ENCODE assay signal across 1 cellular context in the genomic region with DNA sequence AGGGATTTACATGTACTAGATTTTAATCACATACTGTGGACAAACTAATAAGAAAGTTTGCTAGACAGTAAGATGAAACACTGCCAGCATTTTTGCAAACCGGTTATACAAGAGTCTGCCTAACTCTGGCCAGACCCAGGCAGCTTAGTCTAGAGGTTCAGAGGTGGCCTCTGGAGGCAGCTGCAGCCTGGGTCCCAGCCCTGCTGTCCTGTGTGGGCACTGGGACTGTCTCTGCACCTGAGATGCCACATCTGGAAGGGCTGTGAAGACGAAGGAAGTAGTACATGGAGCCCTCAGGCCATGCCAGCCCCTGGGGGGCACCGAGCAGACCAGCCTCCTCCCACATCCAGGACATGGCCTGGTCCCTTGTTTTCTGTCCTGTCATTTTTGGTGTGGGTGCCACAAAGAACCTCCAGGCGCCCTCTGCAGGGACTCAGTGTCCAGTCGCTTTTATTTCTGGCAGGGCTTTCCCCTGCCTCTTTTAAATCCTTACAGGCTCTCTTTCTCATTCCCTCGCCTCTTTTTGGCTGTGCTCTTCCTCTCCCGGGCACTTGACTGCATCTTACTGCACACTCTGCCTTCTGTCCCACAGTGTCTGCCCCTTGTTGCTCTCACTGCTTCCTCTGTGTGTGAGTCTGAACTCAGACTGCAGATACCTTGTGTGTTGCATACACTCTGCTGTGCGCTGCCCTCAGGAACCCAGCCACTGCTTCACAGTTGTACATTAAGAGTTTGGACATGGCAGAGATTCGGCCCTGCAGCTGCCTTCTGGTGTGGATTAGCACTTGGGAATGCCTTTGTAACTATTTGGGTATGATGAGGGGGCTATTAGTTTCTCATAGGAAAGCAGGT.
TF ChIP-seq lines count a peak whose summit lies in the region.

No MANE protein-coding gene starts in this region.

TF ChIP-seq in HepG2, 621 proteins besides CTCF, POLR2A, EP300 and RAD21 (continued from another document and continues in another):
- TF ChIP-seq, protein P1, sequence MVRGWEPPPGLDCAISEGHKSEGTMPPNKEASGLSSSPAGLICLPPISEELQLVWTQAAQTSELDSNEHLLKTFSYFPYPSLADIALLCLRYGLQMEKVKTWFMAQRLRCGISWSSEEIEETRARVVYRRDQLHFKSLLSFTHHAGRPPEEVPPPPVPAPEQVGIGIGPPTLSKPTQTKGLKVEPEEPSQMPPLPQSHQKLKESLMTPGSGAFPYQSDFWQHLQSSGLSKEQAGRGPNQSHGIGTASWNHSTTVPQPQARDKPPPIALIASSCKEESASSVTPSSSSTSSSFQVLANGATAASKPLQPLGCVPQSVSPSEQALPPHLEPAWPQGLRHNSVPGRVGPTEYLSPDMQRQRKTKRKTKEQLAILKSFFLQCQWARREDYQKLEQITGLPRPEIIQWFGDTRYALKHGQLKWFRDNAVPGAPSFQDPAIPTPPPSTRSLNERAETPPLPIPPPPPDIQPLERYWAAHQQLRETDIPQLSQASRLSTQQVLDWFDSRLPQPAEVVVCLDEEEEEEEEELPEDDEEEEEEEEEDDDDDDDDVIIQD (CRISPR knock-in tag; IDR thresholded peaks at IDR 0.05; ENCODE audit: low read depth) = no peak
- TF ChIP-seq FOXO1 (CRISPR knock-in tag; IDR thresholded peaks at IDR 0.05) (no peak), FIP1L1 (IDR thresholded peaks at IDR 0.05; ENCODE audit: borderline replicate concordance, insufficient read depth, low read depth, low read length) (no peak), REL (CRISPR knock-in tag; conservative IDR thresholded peaks at IDR 0.05) (no peak), ARID2 (CRISPR knock-in tag; IDR thresholded peaks at IDR 0.05; ENCODE audit: borderline replicate concordance) (no peak), ZNF678 (CRISPR knock-in tag; IDR thresholded peaks at IDR 0.05) (no peak), ARNT2 (CRISPR knock-in tag; IDR thresholded peaks at IDR 0.05; ENCODE audit: low read depth) (no peak), SOX5 (CRISPR knock-in tag; IDR thresholded peaks at IDR 0.05; ENCODE audit: borderline replicate concordance) (no peak), EED (CRISPR knock-in tag; IDR thresholded peaks at IDR 0.05) (peak; percentile 75), NR3C1 (CRISPR knock-in tag; IDR thresholded peaks at IDR 0.05) (no peak), NCOA1 (CRISPR knock-in tag; IDR thresholded peaks at IDR 0.05) (no peak), LCORL (IDR thresholded peaks at IDR 0.05) (no peak), LCORL (CRISPR knock-in tag; IDR thresholded peaks at IDR 0.05) (peak; percentile 81), PRPF4 (IDR thresholded peaks at IDR 0.05; ENCODE audit: low read depth, low read length, poor library complexity, severe bottlenecking) (no peak), SALL1 (CRISPR knock-in tag; IDR thresholded peaks at IDR 0.05) (peak; percentile 52; the same call in 1 of the 2 replicates), ZSCAN21 (CRISPR knock-in tag; IDR thresholded peaks at IDR 0.05; ENCODE audit: borderline replicate concordance) (no peak), THAP11 (CRISPR knock-in tag; IDR thresholded peaks at IDR 0.05) (0 out of 2 replicates have a peak, but pooled peaks have one; percentile 23), BCL6 (CRISPR knock-in tag; IDR thresholded peaks at IDR 0.05) (peak; percentile 25; the same call in 1 of the 2 replicates), NFRKB (IDR thresholded peaks at IDR 0.05) (no peak), SP1 (IDR thresholded peaks at IDR 0.05) (no peak), SP1 (CRISPR knock-in tag; IDR thresholded peaks at IDR 0.05) (no peak), FOXK1 (CRISPR knock-in tag; IDR thresholded peaks at IDR 0.05; ENCODE audit: borderline replicate concordance, low read depth) (no peak), FOSL2 (CRISPR knock-in tag; IDR thresholded peaks at IDR 0.05) (peak; percentile 33; the same call in 1 of the 2 replicates), YEATS2 (CRISPR knock-in tag; IDR thresholded peaks at IDR 0.05; ENCODE audit: borderline replicate concordance) (0 out of 2 replicates have a peak, but pooled peaks have one; percentile 37), NR2F1 (CRISPR knock-in tag; IDR thresholded peaks at IDR 0.05) (no peak), SMC3 (IDR thresholded peaks at IDR 0.05; ENCODE audit: low read length) (peak; percentile 98), SRSF9 (IDR thresholded peaks at IDR 0.05; ENCODE audit: borderline replicate concordance, insufficient read depth, low read depth, low read length, poor library complexity, severe bottlenecking) (no peak), ZNF30 (CRISPR knock-in tag; IDR thresholded peaks at IDR 0.05) (no peak), ZNF441 (CRISPR knock-in tag; IDR thresholded peaks at IDR 0.05; ENCODE audit: borderline replicate concordance) (0 out of 2 replicates have a peak, but pooled peaks have one; percentile 21)
- TF ChIP-seq, protein P2, sequence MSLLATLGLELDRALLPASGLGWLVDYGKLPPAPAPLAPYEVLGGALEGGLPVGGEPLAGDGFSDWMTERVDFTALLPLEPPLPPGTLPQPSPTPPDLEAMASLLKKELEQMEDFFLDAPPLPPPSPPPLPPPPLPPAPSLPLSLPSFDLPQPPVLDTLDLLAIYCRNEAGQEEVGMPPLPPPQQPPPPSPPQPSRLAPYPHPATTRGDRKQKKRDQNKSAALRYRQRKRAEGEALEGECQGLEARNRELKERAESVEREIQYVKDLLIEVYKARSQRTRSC (CRISPR knock-in tag; IDR thresholded peaks at IDR 0.05; ENCODE audit: low read depth) = no peak
- TF ChIP-seq, protein P3, sequence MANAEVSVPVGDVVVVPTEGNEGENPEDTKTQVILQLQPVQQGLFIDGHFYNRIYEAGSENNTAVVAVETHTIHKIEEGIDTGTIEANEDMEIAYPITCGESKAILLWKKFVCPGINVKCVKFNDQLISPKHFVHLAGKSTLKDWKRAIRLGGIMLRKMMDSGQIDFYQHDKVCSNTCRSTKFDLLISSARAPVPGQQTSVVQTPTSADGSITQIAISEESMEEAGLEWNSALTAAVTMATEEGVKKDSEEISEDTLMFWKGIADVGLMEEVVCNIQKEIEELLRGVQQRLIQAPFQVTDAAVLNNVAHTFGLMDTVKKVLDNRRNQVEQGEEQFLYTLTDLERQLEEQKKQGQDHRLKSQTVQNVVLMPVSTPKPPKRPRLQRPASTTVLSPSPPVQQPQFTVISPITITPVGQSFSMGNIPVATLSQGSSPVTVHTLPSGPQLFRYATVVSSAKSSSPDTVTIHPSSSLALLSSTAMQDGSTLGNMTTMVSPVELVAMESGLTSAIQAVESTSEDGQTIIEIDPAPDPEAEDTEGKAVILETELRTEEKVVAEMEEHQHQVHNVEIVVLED (CRISPR knock-in tag; IDR thresholded peaks at IDR 0.05; ENCODE audit: borderline replicate concordance) = no peak
- TF ChIP-seq, protein P4, sequence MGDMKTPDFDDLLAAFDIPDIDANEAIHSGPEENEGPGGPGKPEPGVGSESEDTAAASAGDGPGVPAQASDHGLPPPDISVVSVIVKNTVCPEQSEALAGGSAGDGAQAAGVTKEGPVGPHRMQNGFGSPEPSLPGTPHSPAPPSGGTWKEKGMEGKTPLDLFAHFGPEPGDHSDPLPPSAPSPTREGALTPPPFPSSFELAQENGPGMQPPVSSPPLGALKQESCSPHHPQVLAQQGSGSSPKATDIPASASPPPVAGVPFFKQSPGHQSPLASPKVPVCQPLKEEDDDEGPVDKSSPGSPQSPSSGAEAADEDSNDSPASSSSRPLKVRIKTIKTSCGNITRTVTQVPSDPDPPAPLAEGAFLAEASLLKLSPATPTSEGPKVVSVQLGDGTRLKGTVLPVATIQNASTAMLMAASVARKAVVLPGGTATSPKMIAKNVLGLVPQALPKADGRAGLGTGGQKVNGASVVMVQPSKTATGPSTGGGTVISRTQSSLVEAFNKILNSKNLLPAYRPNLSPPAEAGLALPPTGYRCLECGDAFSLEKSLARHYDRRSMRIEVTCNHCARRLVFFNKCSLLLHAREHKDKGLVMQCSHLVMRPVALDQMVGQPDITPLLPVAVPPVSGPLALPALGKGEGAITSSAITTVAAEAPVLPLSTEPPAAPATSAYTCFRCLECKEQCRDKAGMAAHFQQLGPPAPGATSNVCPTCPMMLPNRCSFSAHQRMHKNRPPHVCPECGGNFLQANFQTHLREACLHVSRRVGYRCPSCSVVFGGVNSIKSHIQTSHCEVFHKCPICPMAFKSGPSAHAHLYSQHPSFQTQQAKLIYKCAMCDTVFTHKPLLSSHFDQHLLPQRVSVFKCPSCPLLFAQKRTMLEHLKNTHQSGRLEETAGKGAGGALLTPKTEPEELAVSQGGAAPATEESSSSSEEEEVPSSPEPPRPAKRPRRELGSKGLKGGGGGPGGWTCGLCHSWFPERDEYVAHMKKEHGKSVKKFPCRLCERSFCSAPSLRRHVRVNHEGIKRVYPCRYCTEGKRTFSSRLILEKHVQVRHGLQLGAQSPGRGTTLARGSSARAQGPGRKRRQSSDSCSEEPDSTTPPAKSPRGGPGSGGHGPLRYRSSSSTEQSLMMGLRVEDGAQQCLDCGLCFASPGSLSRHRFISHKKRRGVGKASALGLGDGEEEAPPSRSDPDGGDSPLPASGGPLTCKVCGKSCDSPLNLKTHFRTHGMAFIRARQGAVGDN (CRISPR knock-in tag; IDR thresholded peaks at IDR 0.05) = peak; percentile 76
- TF ChIP-seq, protein P5, sequence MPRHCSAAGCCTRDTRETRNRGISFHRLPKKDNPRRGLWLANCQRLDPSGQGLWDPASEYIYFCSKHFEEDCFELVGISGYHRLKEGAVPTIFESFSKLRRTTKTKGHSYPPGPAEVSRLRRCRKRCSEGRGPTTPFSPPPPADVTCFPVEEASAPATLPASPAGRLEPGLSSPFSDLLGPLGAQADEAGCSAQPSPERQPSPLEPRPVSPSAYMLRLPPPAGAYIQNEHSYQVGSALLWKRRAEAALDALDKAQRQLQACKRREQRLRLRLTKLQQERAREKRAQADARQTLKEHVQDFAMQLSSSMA (CRISPR knock-in tag; IDR thresholded peaks at IDR 0.05) = peak; percentile 62; the same call in 1 of the 2 replicates
- TF ChIP-seq, protein P6, sequence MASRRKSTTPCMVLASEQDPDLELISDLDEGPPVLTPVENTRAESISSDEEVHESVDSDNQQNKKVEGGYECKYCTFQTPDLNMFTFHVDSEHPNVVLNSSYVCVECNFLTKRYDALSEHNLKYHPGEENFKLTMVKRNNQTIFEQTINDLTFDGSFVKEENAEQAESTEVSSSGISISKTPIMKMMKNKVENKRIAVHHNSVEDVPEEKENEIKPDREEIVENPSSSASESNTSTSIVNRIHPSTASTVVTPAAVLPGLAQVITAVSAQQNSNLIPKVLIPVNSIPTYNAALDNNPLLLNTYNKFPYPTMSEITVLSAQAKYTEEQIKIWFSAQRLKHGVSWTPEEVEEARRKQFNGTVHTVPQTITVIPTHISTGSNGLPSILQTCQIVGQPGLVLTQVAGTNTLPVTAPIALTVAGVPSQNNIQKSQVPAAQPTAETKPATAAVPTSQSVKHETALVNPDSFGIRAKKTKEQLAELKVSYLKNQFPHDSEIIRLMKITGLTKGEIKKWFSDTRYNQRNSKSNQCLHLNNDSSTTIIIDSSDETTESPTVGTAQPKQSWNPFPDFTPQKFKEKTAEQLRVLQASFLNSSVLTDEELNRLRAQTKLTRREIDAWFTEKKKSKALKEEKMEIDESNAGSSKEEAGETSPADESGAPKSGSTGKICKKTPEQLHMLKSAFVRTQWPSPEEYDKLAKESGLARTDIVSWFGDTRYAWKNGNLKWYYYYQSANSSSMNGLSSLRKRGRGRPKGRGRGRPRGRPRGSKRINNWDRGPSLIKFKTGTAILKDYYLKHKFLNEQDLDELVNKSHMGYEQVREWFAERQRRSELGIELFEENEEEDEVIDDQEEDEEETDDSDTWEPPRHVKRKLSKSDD (CRISPR knock-in tag; IDR thresholded peaks at IDR 0.05; ENCODE audit: low read depth) = no peak
- TF ChIP-seq, protein P7, sequence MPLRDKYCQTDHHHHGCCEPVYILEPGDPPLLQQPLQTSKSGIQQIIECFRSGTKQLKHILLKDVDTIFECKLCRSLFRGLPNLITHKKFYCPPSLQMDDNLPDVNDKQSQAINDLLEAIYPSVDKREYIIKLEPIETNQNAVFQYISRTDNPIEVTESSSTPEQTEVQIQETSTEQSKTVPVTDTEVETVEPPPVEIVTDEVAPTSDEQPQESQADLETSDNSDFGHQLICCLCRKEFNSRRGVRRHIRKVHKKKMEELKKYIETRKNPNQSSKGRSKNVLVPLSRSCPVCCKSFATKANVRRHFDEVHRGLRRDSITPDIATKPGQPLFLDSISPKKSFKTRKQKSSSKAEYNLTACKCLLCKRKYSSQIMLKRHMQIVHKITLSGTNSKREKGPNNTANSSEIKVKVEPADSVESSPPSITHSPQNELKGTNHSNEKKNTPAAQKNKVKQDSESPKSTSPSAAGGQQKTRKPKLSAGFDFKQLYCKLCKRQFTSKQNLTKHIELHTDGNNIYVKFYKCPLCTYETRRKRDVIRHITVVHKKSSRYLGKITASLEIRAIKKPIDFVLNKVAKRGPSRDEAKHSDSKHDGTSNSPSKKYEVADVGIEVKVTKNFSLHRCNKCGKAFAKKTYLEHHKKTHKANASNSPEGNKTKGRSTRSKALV (CRISPR knock-in tag; IDR thresholded peaks at IDR 0.05) = no peak
- TF ChIP-seq, protein P8, sequence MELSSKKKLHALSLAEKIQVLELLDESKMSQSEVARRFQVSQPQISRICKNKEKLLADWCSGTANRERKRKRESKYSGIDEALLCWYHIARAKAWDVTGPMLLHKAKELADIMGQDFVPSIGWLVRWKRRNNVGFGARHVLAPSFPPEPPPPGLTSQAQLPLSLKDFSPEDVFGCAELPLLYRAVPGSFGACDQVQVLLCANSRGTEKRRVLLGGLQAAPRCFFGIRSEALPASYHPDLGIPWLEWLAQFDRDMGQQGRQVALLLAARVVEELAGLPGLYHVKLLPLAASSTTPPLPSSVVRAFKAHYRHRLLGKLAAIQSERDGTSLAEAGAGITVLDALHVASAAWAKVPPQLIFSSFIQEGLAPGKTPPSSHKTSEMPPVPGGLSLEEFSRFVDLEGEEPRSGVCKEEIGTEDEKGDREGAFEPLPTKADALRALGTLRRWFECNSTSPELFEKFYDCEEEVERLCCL (CRISPR knock-in tag; IDR thresholded peaks at IDR 0.05; ENCODE audit: borderline replicate concordance) = no peak
- TF ChIP-seq, protein P9, sequence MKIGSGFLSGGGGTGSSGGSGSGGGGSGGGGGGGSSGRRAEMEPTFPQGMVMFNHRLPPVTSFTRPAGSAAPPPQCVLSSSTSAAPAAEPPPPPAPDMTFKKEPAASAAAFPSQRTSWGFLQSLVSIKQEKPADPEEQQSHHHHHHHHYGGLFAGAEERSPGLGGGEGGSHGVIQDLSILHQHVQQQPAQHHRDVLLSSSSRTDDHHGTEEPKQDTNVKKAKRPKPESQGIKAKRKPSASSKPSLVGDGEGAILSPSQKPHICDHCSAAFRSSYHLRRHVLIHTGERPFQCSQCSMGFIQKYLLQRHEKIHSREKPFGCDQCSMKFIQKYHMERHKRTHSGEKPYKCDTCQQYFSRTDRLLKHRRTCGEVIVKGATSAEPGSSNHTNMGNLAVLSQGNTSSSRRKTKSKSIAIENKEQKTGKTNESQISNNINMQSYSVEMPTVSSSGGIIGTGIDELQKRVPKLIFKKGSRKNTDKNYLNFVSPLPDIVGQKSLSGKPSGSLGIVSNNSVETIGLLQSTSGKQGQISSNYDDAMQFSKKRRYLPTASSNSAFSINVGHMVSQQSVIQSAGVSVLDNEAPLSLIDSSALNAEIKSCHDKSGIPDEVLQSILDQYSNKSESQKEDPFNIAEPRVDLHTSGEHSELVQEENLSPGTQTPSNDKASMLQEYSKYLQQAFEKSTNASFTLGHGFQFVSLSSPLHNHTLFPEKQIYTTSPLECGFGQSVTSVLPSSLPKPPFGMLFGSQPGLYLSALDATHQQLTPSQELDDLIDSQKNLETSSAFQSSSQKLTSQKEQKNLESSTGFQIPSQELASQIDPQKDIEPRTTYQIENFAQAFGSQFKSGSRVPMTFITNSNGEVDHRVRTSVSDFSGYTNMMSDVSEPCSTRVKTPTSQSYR (CRISPR knock-in tag; IDR thresholded peaks at IDR 0.05; ENCODE audit: borderline replicate concordance) = no peak
- TF ChIP-seq, protein P10, sequence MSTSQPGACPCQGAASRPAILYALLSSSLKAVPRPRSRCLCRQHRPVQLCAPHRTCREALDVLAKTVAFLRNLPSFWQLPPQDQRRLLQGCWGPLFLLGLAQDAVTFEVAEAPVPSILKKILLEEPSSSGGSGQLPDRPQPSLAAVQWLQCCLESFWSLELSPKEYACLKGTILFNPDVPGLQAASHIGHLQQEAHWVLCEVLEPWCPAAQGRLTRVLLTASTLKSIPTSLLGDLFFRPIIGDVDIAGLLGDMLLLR (CRISPR knock-in tag; IDR thresholded peaks at IDR 0.05) = no peak; the same call in 1 of the 2 replicates
